8 cellular contexts compared by ENCODE assay signal in the genomic region with DNA sequence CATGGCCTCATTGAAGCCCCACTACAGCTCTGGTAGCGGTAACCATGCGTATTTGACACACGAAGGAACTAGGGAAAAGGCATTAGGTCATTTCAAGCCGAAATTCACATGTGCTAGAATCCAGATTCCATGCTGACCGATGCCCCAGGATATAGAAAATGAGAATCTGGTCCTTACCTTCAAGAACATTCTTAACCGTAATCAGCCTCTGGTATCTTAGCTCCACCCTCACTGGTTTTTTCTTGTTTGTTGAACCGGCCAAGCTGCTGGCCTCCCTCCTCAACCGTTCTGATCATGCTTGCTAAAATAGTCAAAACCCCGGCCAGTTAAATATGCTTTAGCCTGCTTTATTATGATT. TPM values are rescaled to one million over a fixed set of nuclear protein-coding genes. Genes with fewer than 3 reads are reported as not detected.
DNase-seq lines count a peak whose midpoint lies in the region; ATAC-seq, FAIRE-seq and TF ChIP-seq lines count a peak whose summit lies in the region.

No MANE protein-coding gene starts in this region.

- DNase-seq in EH (ENCODE audit: low read depth) (peak; percentile 23), left ventricle myocardium inferior (no peak), small intestine (peak; percentile 15), GOT3 (lab: John Stamatoyannopoulos, UW) (no peak), cerebellar nuclear complex (lab: John Stamatoyannopoulos, UW) (no peak)

- H3K4me3 ChIP-seq in left ventricle myocardium inferior (peak overlapping the region; percentile 79), small intestine (ENCODE audit: low read depth in 1 of 2, low read length in 2 of 2) (peak overlapping the region; percentile 64 to 65)

- H3K9me3 ChIP-seq in left ventricle myocardium inferior (replicated peaks), result no peaks in the 10 kb centered on the region
- H3K9me3 ChIP-seq in small intestine (ENCODE audit: control insufficient read depth, low read depth), result no peaks in the 10 kb centered on the region

- H3K27me3 ChIP-seq in left ventricle myocardium inferior (ENCODE audit: low read depth) (no peaks in the 10 kb centered on the region), small intestine (ENCODE audit: control insufficient read depth in 2 of 2, insufficient read depth in 2 of 2, low read length in 2 of 2) (no peaks in the 10 kb centered on the region)

- TF ChIP-seq CTCF in VCaP (conservative IDR thresholded peaks at IDR 0.05), result no peak
- no peak for TF ChIP-seq CTCF in left ventricle myocardium inferior (IDR thresholded peaks at IDR 0.05; ENCODE audit: borderline replicate concordance)

- H3K4me1 ChIP-seq in left ventricle myocardium inferior (peaks cover 10% of the 10 kb centered on the region), small intestine (ENCODE audit: control insufficient read depth in 2 of 2, insufficient read depth in 1 of 2, low read depth in 1 of 2, low read length in 1 of 2) (no peaks in the 10 kb centered on the region)

- peak; percentile 23 for ATAC-seq in HG02610 (IDR thresholded peaks at IDR 0.05; ENCODE audit: unreplicated experiment)
- no peak for ATAC-seq in GM19463 (IDR thresholded peaks at IDR 0.05; ENCODE audit: unreplicated experiment)

- no peak for FAIRE-seq in small intestine (lab: Jason Lieb, UNC)

- intact Hi-C loops in left ventricle myocardium inferior (cut with micrococcal nuclease), result no loop called here

- H3K27ac ChIP-seq in VCaP (peak overlapping the region; percentile 75), left ventricle myocardium inferior (replicated peaks) (no peak overlapping the region), small intestine (ENCODE audit: low read depth in 1 of 2, low read length in 1 of 2) (peak overlapping the region in 1 of 2 donors; percentile 96)

- whole genome bisulfite sequencing in small intestine, 3 donors, result 3 to 46% (median 9%) methylated on average over 9 of the region's 9 CpGs

- H3K36me3 ChIP-seq in left ventricle myocardium inferior (no peaks in the 10 kb centered on the region), small intestine (ENCODE audit: control insufficient read depth in 2 of 2, insufficient read depth in 2 of 2, low read length in 2 of 2) (no peaks in the 10 kb centered on the region)

RNA-seq across cellular contexts. Expression of a gene that starts 0.9 kb away (rescaled TPM):
- 19.4 TPM for total RNA-seq in left ventricle myocardium inferior
- 10 to 100 TPM; 26.7 to 57.8 (median 32.2) TPM for polyA plus RNA-seq in small intestine

Comparison
In these comparisons a context has a peak if more than half of its experiments do, and no peak if none do; other contexts are left out.
1. DNase-seq: peak in EH (single experiment) and small intestine (single experiment); none in left ventricle myocardium inferior (single experiment), GOT3 (single experiment) and cerebellar nuclear complex (0 of 2).